9 cellular contexts compared by ENCODE assay signal in genomic region chr12:57836442-57837375, GRCh38. TPM values are rescaled to one million over a fixed set of nuclear protein-coding genes. Genes with fewer than 3 reads are reported as not detected.
A peak's percentile ranks its signal among the peaks of the same experiment; 100 is the strongest.
DNase-seq lines count a peak whose midpoint lies in the region; ATAC-seq, FAIRE-seq and TF ChIP-seq lines count a peak whose summit lies in the region.
"Had no signal": no experiment of that assay in that cellular context is flagged by ENCODE, and none has a peak within 500 bp of the region (broad histone marks: within the 10 kb centered on the region; RNA-seq: fewer than 3 reads in every experiment).

No MANE protein-coding gene starts in this region.

- H3K4me1 Mint-ChIP-seq in IgD-negative memory B cell (peaks cover 76 to 86% (median 77%) of the 10 kb centered on the region in 3 donors), endodermal cell (peaks cover 73% of the 10 kb centered on the region)
- H3K4me1 Mint-ChIP-seq in T-helper 2 cell treated with Interferon-gamma antibody and Interleukin-4, amounts not matched to agents 5 μg/mL and 100 μg/mL, for 36 hours (ENCODE audit: low read depth), result peaks cover 55% of the 10 kb centered on the region

- H3K27me3 ChIP-seq in endodermal cell (ENCODE audit: control insufficient read depth, insufficient read depth, low read length, poor library complexity, severe bottlenecking), result no peaks in the 10 kb centered on the region

- H3K9ac ChIP-seq in endodermal cell (ENCODE audit: extremely low read depth, low read length, poor library complexity, severe bottlenecking), result no peak overlapping the region

- peak overlapping the region; percentile 49 to 88 (median 76) for H3K4me3 Mint-ChIP-seq in IgD-negative memory B cell
- H3K4me3 Mint-ChIP-seq in T-helper 2 cell treated with Interferon-gamma antibody and Interleukin-4, amounts not matched to agents 5 μg/mL and 100 μg/mL, for 36 hours, result peak overlapping the region; percentile 65
- H3K4me3 Mint-ChIP-seq in endodermal cell, result peak overlapping the region; percentile 34

- no peak for TF ChIP-seq CTCF in endodermal cell (conservative IDR thresholded peaks at IDR 0.05)

- H3K27ac Mint-ChIP-seq in IgD-negative memory B cell (peak overlapping the region; percentile 92 to 95 (median 95)), endodermal cell (peak overlapping the region; percentile 81)
- peak overlapping the region; percentile 87 for H3K27ac Mint-ChIP-seq in T-helper 2 cell treated with Interferon-gamma antibody and Interleukin-4, amounts not matched to agents 5 μg/mL and 100 μg/mL, for 36 hours

- WGBS in endodermal cell (ENCODE audit: insufficient coverage in 1 of 2, insufficient read length in 1 of 2), 2 experiments, result 68 to 71% methylated on average over 8 to 13 of the region's 13 CpGs

- peak overlapping the region; percentile 74 for H3K27ac ChIP-seq in endodermal cell (ENCODE audit: low read depth, low read length)

- no peaks in the 10 kb centered on the region for H3K9me3 ChIP-seq in endodermal cell (ENCODE audit: control insufficient read depth, low read length)

- peak; percentile 51 for ATAC-seq in GM21529 (IDR thresholded peaks at IDR 0.05; ENCODE audit: unreplicated experiment)

- H3K9me3 Mint-ChIP-seq in IgD-negative memory B cell (no peaks in the 10 kb centered on the region), endodermal cell (no peaks in the 10 kb centered on the region)
- H3K9me3 Mint-ChIP-seq in T-helper 2 cell treated with Interferon-gamma antibody and Interleukin-4, amounts not matched to agents 5 μg/mL and 100 μg/mL, for 36 hours, result no peaks in the 10 kb centered on the region

- peaks cover 9% of the 10 kb centered on the region for H3K36me3 ChIP-seq in endodermal cell (ENCODE audit: control insufficient read depth, insufficient read depth, low read length)

- peak overlapping the region; percentile 61 for H3K4me3 ChIP-seq in endodermal cell (ENCODE audit: low read length)

- H3K27me3 Mint-ChIP-seq in IgD-negative memory B cell, result no peaks in the 10 kb centered on the region
- no peaks in the 10 kb centered on the region for H3K27me3 Mint-ChIP-seq in T-helper 2 cell treated with Interferon-gamma antibody and Interleukin-4, amounts not matched to agents 5 μg/mL and 100 μg/mL, for 36 hours (ENCODE audit: low read depth)
- no peaks in the 10 kb centered on the region for H3K27me3 Mint-ChIP-seq in endodermal cell (ENCODE audit: insufficient read depth)

- peaks cover 1% of the 10 kb centered on the region for H3K36me3 Mint-ChIP-seq in IgD-negative memory B cell
- H3K36me3 Mint-ChIP-seq in T-helper 2 cell treated with Interferon-gamma antibody and Interleukin-4, amounts not matched to agents 5 μg/mL and 100 μg/mL, for 36 hours (ENCODE audit: low read depth), result no peaks in the 10 kb centered on the region
- H3K36me3 Mint-ChIP-seq in endodermal cell (ENCODE audit: low read depth), result no peaks in the 10 kb centered on the region

- no peak for FAIRE-seq in urothelium cell line (lab: Jason Lieb, UNC)
- FAIRE-seq: A204.1 had no signal

- peaks cover 38% of the 10 kb centered on the region for H3K4me1 ChIP-seq in endodermal cell (ENCODE audit: control insufficient read depth, insufficient read depth, low read length)

- DNase-seq in NCI-H1417 (lab: John Stamatoyannopoulos, UW), result peak; percentile 30 to 86 (median 66)
- DNase-seq in NCI-H1417 treated with DMSO at 0.1 percent for 48 hours (lab: John Stamatoyannopoulos, UW), result no peak
- DNase-seq in T-helper 2 cell treated with Interferon-gamma antibody and Interleukin-4, amounts not matched to agents 5 μg/mL and 100 μg/mL, for 36 hours (ENCODE audit: low spot score), result peak; percentile 32
- peak; percentile 78 for DNase-seq in endodermal cell
- DNase-seq in mucosa of gallbladder (ENCODE audit: low spot score), result peak; percentile 64
- DNase-seq in urothelium cell line (ENCODE audit: low spot score), result peak; percentile 75

RNA-seq across cellular contexts. Expression of gene CTDSP2, which starts 9.8 kb away (rescaled TPM):
- polyA plus RNA-seq in IgD-negative memory B cell, result 44.6 TPM
- total RNA-seq in endodermal cell (100 to 1,000 TPM; 137 to 148 TPM), mucosa of gallbladder (150 TPM)
- polyA plus RNA-seq in endodermal cell (2013, experiment 1 of 2), result 100 TPM
- polyA plus RNA-seq in endodermal cell (2013, experiment 2 of 2), result 87.4 TPM

RNA-seq across cellular contexts. Expression of gene AVIL, which starts 18.2 kb away (rescaled TPM):
- 0.19 TPM for polyA plus RNA-seq in IgD-negative memory B cell
- total RNA-seq in endodermal cell, result 1 to 10 TPM in 1 of 2 donors, under 1 TPM in 1; 0.22 to 1.7 TPM
- polyA plus RNA-seq in endodermal cell (2013, experiment 1 of 2), result 0.68 TPM
- 0.50 TPM for polyA plus RNA-seq in endodermal cell (2013, experiment 2 of 2)
- 12.0 TPM for total RNA-seq in mucosa of gallbladder

RNA-seq across cellular contexts. Expression of gene TSFM, which starts 54.1 kb away (rescaled TPM):
- 27.1 TPM for polyA plus RNA-seq in IgD-negative memory B cell
- total RNA-seq in endodermal cell (10 to 100 TPM; 37.7 to 39.9 TPM), mucosa of gallbladder (29.3 TPM)
- 23.3 TPM for polyA plus RNA-seq in endodermal cell (2013, experiment 1 of 2)
- 23.8 TPM for polyA plus RNA-seq in endodermal cell (2013, experiment 2 of 2)
